1 cellular context compared by ENCODE assay signal in the genomic region with DNA sequence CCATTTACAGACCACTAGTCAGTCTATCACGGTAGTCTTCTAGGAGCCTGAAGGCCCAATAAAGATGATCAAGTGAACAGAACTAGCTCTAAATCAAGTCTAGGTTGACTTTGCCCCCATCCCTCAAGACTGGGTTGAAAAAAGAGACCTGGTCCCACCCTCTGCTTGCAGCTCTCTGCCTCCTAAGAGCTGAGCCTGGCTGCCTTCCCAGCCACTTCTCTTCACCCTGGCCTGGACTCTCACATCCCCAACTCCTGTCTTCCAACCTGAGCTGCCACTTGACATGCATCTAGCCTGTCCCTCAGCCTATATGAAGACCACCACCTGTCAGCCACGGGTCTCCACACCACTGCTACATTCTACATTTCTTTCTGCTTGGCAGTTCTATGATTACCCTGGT.
TF ChIP-seq lines count a peak whose summit lies in the region.

No MANE protein-coding gene starts in this region.

TF ChIP-seq in HepG2, 621 proteins besides CTCF, POLR2A, EP300 and RAD21:
- TF ChIP-seq ZGPAT (CRISPR knock-in tag; IDR thresholded peaks at IDR 0.05) (no peak), XRCC5 (optimal IDR thresholded peaks at IDR 0.05; ENCODE audit: low read length) (no peak)
